Comparison of ENCODE assay signal across 1 cellular context in genomic region chr3:141386611-141387110, GRCh38.
A peak's percentile ranks its signal among the peaks of the same experiment; 100 is the strongest.
TF ChIP-seq lines count a peak whose summit lies in the region.

No MANE protein-coding gene starts in this region.

TF ChIP-seq in K562, 482 proteins besides CTCF, POLR2A, EP300 and RAD21 (continued from another document and continues in another):
- TF ChIP-seq CEBPZ (IDR thresholded peaks at IDR 0.05; ENCODE audit: borderline replicate concordance, low read depth, low read length), result no peak
- TF ChIP-seq SMAD4 (CRISPR knock-in tag; conservative IDR thresholded peaks at IDR 0.05), result peak; percentile 67
- TF ChIP-seq BHLHE40 (IDR thresholded peaks at IDR 0.05; ENCODE audit: low read length), result peak; percentile 51; the same call in 1 of the 2 replicates
- peak; percentile 65; the same call in 1 of the 2 replicates for TF ChIP-seq NBN (IDR thresholded peaks at IDR 0.05; ENCODE audit: low read depth)
- TF ChIP-seq MITF (IDR thresholded peaks at IDR 0.05), result no peak
- no peak for TF ChIP-seq E2F1 (CRISPR knock-in tag; IDR thresholded peaks at IDR 0.05)
- TF ChIP-seq RBFOX2 (IDR thresholded peaks at IDR 0.05; ENCODE audit: low read depth, low read length), result peak; percentile 38; the same call in 1 of the 2 replicates
- TF ChIP-seq HDAC2 (IDR thresholded peaks at IDR 0.05), result no peak
- no peak for TF ChIP-seq TEAD1 (CRISPR knock-in tag; IDR thresholded peaks at IDR 0.05)
- no peak for TF ChIP-seq ZNF121 (CRISPR knock-in tag; conservative IDR thresholded peaks at IDR 0.05)
- peak in 1 of 2 experiments; percentile 79; a peak in 2 of 4 replicates for TF ChIP-seq ZNF318 (IDR thresholded peaks at IDR 0.05; ENCODE audit: borderline replicate concordance in 1 of 2, low read depth in 1 of 2)
- no peak for TF ChIP-seq ZSCAN29 (IDR thresholded peaks at IDR 0.05)
- peak; percentile 85 for TF ChIP-seq SOX6 (IDR thresholded peaks at IDR 0.05)
- no peak for TF ChIP-seq HMBOX1 (IDR thresholded peaks at IDR 0.05)
- TF ChIP-seq NCOA6 (IDR thresholded peaks at IDR 0.05), result no peak
- TF ChIP-seq FIP1L1 (IDR thresholded peaks at IDR 0.05; ENCODE audit: low read depth, low read length, poor library complexity, severe bottlenecking), result no peak
- TF ChIP-seq ZNF146 (CRISPR knock-in tag; IDR thresholded peaks at IDR 0.05; ENCODE audit: unreplicated experiment), result no peak
- no peak for TF ChIP-seq ZNF12 (CRISPR knock-in tag; IDR thresholded peaks at IDR 0.05)
- TF ChIP-seq ATF3 (IDR thresholded peaks at IDR 0.05), result peak; percentile 97
- TF ChIP-seq ATF3 (CRISPR knock-in tag; conservative IDR thresholded peaks at IDR 0.05), result no peak
- TF ChIP-seq PTTG1 (tag; IDR thresholded peaks at IDR 0.05; ENCODE audit: low read depth), result no peak
- no peak; the same call in 1 of the 2 replicates for TF ChIP-seq TAL1 (IDR thresholded peaks at IDR 0.05)
- TF ChIP-seq KDM5B (IDR thresholded peaks at IDR 0.05; ENCODE audit: insufficient replicate concordance, low read depth, low read length), result no peak
- TF ChIP-seq PBX2 (CRISPR knock-in tag; IDR thresholded peaks at IDR 0.05; ENCODE audit: low read depth), result no peak
- peak; percentile 73 for TF ChIP-seq PBX2 (tag; conservative IDR thresholded peaks at IDR 0.05; ENCODE audit: low read depth)
- peak; percentile 14; the same call in 1 of the 2 replicates for TF ChIP-seq SMARCE1 (IDR thresholded peaks at IDR 0.05)
- peak; percentile 65; the same call in 1 of the 2 replicates for TF ChIP-seq NFE2 (IDR thresholded peaks at IDR 0.05; ENCODE audit: low read depth)
- TF ChIP-seq L3MBTL2 (IDR thresholded peaks at IDR 0.05), result peak; percentile 66
- TF ChIP-seq TRIM25 (IDR thresholded peaks at IDR 0.05; ENCODE audit: borderline replicate concordance), result no peak
- TF ChIP-seq CTBP1 (IDR thresholded peaks at IDR 0.05; ENCODE audit: borderline replicate concordance), result peak; percentile 81
- no peak for TF ChIP-seq PTBP1 (IDR thresholded peaks at IDR 0.05; ENCODE audit: low read depth, low read length)
- TF ChIP-seq ESRRA (IDR thresholded peaks at IDR 0.05; ENCODE audit: borderline replicate concordance, low read depth), result peak; percentile 21; the same call in 1 of the 2 replicates
- no peak for TF ChIP-seq RUNX1 (IDR thresholded peaks at IDR 0.05; ENCODE audit: low read depth)
- no peak for TF ChIP-seq RBM34 (IDR thresholded peaks at IDR 0.05; ENCODE audit: borderline replicate concordance, insufficient read depth, low read length)
- no peak for TF ChIP-seq ZNF740 (CRISPR knock-in tag; IDR thresholded peaks at IDR 0.05)
- TF ChIP-seq ZNF740 (tag; IDR thresholded peaks at IDR 0.05), result no peak
- no peak for TF ChIP-seq SMARCA5 (IDR thresholded peaks at IDR 0.05)
- TF ChIP-seq HMG20A (CRISPR knock-in tag; conservative IDR thresholded peaks at IDR 0.05), result no peak
